1 cellular context compared by ENCODE assay signal in the genomic region with DNA sequence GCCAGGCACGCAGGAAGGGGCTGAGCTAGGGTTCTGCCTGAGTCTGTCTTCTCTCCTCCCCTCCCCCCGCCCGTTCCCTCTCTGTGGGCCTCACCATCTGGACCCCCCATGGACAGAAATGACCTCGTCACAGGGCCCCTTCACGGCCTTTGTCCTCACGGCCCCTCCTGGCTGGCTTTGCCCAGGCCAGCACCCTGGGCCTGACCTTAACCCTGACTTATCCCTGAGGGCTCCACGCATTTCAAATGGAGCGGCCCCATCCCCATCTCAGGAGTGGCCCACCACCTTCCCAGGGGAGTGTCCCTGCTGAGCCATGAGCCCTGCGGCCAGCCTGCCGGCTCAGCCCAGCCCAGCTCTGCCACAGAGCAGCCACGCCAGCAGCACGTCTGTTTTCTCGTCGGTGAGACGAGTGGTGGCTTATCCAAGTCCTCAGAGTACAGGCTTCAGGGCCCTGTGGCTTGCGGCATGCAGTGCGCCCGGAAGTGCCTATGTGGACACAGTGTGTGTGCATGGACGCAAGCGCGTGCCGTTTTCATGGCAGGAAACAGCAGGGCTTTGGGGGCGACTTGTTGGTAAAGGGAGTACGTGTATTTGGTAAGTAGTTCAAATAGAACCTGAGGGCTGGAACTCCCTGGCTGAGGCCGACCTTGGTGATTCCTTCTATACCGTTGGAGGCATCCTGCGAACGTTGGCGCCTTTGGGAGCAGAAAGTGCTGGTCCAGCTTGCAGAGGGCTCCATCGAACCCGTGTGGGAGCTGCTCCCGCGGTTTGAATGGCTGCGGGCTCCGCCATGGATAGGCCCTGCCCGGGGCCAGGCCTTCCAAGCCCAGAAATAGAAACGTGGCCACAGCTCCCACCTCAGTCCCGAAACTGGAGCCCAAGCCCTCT.
TF ChIP-seq lines count a peak whose summit lies in the region.

No MANE protein-coding gene starts in this region.

TF ChIP-seq in GM23338, 12 proteins besides CTCF, POLR2A, EP300 and RAD21 (continued from another document):
- TF ChIP-seq, protein P1, sequence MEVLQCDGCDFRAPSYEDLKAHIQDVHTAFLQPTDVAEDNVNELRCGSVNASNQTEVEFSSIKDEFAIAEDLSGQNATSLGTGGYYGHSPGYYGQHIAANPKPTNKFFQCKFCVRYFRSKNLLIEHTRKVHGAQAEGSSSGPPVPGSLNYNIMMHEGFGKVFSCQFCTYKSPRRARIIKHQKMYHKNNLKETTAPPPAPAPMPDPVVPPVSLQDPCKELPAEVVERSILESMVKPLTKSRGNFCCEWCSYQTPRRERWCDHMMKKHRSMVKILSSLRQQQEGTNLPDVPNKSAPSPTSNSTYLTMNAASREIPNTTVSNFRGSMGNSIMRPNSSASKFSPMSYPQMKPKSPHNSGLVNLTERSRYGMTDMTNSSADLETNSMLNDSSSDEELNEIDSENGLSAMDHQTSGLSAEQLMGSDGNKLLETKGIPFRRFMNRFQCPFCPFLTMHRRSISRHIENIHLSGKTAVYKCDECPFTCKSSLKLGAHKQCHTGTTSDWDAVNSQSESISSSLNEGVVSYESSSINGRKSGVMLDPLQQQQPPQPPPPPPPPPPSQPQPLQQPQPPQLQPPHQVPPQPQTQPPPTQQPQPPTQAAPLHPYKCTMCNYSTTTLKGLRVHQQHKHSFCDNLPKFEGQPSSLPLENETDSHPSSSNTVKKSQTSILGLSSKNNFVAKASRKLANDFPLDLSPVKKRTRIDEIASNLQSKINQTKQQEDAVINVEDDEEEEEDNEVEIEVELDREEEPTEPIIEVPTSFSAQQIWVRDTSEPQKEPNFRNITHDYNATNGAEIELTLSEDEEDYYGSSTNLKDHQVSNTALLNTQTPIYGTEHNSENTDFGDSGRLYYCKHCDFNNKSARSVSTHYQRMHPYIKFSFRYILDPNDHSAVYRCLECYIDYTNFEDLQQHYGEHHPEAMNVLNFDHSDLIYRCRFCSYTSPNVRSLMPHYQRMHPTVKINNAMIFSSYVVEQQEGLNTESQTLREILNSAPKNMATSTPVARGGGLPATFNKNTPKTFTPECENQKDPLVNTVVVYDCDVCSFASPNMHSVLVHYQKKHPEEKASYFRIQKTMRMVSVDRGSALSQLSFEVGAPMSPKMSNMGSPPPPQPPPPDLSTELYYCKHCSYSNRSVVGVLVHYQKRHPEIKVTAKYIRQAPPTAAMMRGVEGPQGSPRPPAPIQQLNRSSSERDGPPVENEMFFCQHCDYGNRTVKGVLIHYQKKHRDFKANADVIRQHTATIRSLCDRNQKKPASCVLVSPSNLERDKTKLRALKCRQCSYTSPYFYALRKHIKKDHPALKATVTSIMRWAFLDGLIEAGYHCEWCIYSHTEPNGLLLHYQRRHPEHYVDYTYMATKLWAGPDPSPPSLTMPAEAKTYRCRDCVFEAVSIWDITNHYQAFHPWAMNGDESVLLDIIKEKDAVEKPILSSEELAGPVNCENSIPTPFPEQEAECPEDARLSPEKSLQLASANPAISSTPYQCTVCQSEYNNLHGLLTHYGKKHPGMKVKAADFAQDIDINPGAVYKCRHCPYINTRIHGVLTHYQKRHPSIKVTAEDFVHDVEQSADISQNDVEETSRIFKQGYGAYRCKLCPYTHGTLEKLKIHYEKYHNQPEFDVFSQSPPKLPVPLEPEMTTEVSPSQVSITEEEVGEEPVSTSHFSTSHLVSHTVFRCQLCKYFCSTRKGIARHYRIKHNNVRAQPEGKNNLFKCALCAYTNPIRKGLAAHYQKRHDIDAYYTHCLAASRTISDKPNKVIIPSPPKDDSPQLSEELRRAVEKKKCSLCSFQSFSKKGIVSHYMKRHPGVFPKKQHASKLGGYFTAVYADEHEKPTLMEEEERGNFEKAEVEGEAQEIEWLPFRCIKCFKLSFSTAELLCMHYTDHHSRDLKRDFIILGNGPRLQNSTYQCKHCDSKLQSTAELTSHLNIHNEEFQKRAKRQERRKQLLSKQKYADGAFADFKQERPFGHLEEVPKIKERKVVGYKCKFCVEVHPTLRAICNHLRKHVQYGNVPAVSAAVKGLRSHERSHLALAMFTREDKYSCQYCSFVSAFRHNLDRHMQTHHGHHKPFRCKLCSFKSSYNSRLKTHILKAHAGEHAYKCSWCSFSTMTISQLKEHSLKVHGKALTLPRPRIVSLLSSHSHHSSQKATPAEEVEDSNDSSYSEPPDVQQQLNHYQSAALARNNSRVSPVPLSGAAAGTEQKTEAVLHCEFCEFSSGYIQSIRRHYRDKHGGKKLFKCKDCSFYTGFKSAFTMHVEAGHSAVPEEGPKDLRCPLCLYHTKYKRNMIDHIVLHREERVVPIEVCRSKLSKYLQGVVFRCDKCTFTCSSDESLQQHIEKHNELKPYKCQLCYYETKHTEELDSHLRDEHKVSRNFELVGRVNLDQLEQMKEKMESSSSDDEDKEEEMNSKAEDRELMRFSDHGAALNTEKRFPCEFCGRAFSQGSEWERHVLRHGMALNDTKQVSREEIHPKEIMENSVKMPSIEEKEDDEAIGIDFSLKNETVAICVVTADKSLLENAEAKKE (CRISPR knock-in tag; IDR thresholded peaks at IDR 0.05), result no peak
- no peak for TF ChIP-seq EZH2phosphoT487 (IDR thresholded peaks at IDR 0.05; ENCODE audit: unreplicated experiment)
